ENCODE assay signal across 13 cellular contexts in the genomic region with DNA sequence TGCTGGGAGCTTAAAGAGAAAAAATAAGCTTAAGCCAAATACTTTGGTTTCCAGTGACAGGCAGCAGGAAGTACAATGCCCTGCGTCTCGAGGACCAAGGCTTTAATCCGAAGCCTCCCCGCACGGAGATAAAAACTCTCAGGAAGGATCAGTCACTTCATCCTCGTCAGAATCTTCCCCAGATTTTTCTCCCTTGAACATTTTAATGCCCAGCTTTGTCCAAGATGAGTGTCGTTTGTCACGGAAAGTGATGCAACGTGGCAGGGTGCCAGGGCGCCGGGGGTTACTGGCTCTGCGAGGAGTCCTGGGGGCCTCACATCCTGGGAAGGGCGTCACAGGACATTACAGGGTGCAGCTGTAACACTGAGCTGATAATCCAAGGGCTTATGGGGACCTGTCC. TPM values are rescaled to one million over a fixed set of nuclear protein-coding genes. Genes with fewer than 3 reads are reported as not detected.
DNase-seq lines count a peak whose midpoint lies in the region; ATAC-seq and TF ChIP-seq lines count a peak whose summit lies in the region.
"Had no signal": no experiment of that assay in that cellular context is flagged by ENCODE, and none has a peak within 500 bp of the region (broad histone marks: within the 10 kb centered on the region; RNA-seq: fewer than 3 reads in every experiment).

No MANE protein-coding gene starts in this region.

- H3K27ac ChIP-seq in upper lobe of right lung (no peak overlapping the region), heart right ventricle (no peak overlapping the region)
- H3K27ac ChIP-seq: BLaER1, KMS-11 had no signal

- peak; percentile 17 for DNase-seq in activated naive CD8-positive, alpha-beta T cell treated with anti-CD3 and anti-CD28 coated beads, Interleukin-2, amount 10 ng/mL, durations not matched to agents 7 days and 5 days
- no peak for DNase-seq in activated naive CD8-positive, alpha-beta T cell treated with anti-CD3 and anti-CD28 coated beads for 36 hours
- DNase-seq in RPMI7951 (ENCODE audit: low read depth) (peak; percentile 89), foreskin melanocyte (peak; percentile 32), upper lobe of right lung (peak; percentile 58), heart right ventricle (no peak)
- DNase-seq in activated naive CD4-positive, alpha-beta T cell treated with anti-CD3 and anti-CD28 coated beads, Interleukin-2, amount 50 U/mL, for 16 hours = no peak
- no peak for DNase-seq in effector CD8-positive, alpha-beta T cell (lab: John Stamatoyannopoulos, UW)
- DNase-seq: effector CD4-positive, alpha-beta T cell; nephron progenitor cell had no signal

- H3K4me3 Mint-ChIP-seq in activated naive CD8-positive, alpha-beta T cell treated with anti-CD3 and anti-CD28 coated beads, Interleukin-2, amount 10 ng/mL, durations not matched to agents 7 days and 5 days = no peak overlapping the region
- no peak overlapping the region for H3K4me3 Mint-ChIP-seq in activated naive CD8-positive, alpha-beta T cell treated with anti-CD3 and anti-CD28 coated beads for 36 hours

- H3K27me3 ChIP-seq in upper lobe of right lung (peaks cover 9% of the 10 kb centered on the region), heart right ventricle (peaks cover 0 to 67% (median 45%) of the 10 kb centered on the region in 7 donors)
- H3K27me3 ChIP-seq: BLaER1 had no signal

- H3K4me3 ChIP-seq in upper lobe of right lung (no peak overlapping the region), heart right ventricle (no peak overlapping the region)
- H3K4me3 ChIP-seq: BLaER1, GM12878 had no signal

- no peak for ATAC-seq in activated naive CD8-positive, alpha-beta T cell treated with anti-CD3 and anti-CD28 coated beads, Interleukin-2, amount 10 ng/mL, durations not matched to agents 7 days and 5 days (ENCODE audit: low read depth)
- ATAC-seq in upper lobe of right lung = no peak
- no peak for ATAC-seq in heart right ventricle
- ATAC-seq: GM12878 had no signal

- intact Hi-C loops in upper lobe of right lung (cut with DNase I) = no loop called here
- intact Hi-C loops in heart right ventricle (cut with DNase I) = no loop called here

- H3K4me1 ChIP-seq in upper lobe of right lung = no peaks in the 10 kb centered on the region
- peaks cover 0 to 14% (median 0%) of the 10 kb centered on the region in 9 donors for H3K4me1 ChIP-seq in heart right ventricle

- H3K27ac Mint-ChIP-seq in activated naive CD8-positive, alpha-beta T cell treated with anti-CD3 and anti-CD28 coated beads, Interleukin-2, amount 10 ng/mL, durations not matched to agents 7 days and 5 days = no peak overlapping the region
- no peak overlapping the region for H3K27ac Mint-ChIP-seq in activated naive CD8-positive, alpha-beta T cell treated with anti-CD3 and anti-CD28 coated beads for 36 hours
- H3K27ac Mint-ChIP-seq: nephron progenitor cell had no signal

- H3K27me3 Mint-ChIP-seq in activated naive CD8-positive, alpha-beta T cell treated with anti-CD3 and anti-CD28 coated beads, Interleukin-2, amount 10 ng/mL, durations not matched to agents 7 days and 5 days = peaks cover 15% of the 10 kb centered on the region
- no peaks in the 10 kb centered on the region for H3K27me3 Mint-ChIP-seq in activated naive CD8-positive, alpha-beta T cell treated with anti-CD3 and anti-CD28 coated beads for 36 hours

- peaks cover 11% of the 10 kb centered on the region for H3K4me1 Mint-ChIP-seq in activated naive CD8-positive, alpha-beta T cell treated with anti-CD3 and anti-CD28 coated beads, Interleukin-2, amount 10 ng/mL, durations not matched to agents 7 days and 5 days
- peaks cover 27% of the 10 kb centered on the region for H3K4me1 Mint-ChIP-seq in activated naive CD8-positive, alpha-beta T cell treated with anti-CD3 and anti-CD28 coated beads for 36 hours

- H3K36me3 ChIP-seq in upper lobe of right lung (no peaks in the 10 kb centered on the region), heart right ventricle (no peaks in the 10 kb centered on the region)
- H3K36me3 ChIP-seq: BLaER1 had no signal

- 29 to 41% methylated on average over 13 of the region's 13 CpGs for WGBS in heart right ventricle, 2 donors

- no peaks in the 10 kb centered on the region for H3K9me3 Mint-ChIP-seq in activated naive CD8-positive, alpha-beta T cell treated with anti-CD3 and anti-CD28 coated beads, Interleukin-2, amount 10 ng/mL, durations not matched to agents 7 days and 5 days
- H3K9me3 Mint-ChIP-seq in activated naive CD8-positive, alpha-beta T cell treated with anti-CD3 and anti-CD28 coated beads for 36 hours = peaks cover 5% of the 10 kb centered on the region

- no peaks in the 10 kb centered on the region for H3K36me3 Mint-ChIP-seq in activated naive CD8-positive, alpha-beta T cell treated with anti-CD3 and anti-CD28 coated beads, Interleukin-2, amount 10 ng/mL, durations not matched to agents 7 days and 5 days
- no peaks in the 10 kb centered on the region for H3K36me3 Mint-ChIP-seq in activated naive CD8-positive, alpha-beta T cell treated with anti-CD3 and anti-CD28 coated beads for 36 hours

- H3K9me3 ChIP-seq in upper lobe of right lung (no peaks in the 10 kb centered on the region), heart right ventricle (peaks cover 0 to 7% (median 0%) of the 10 kb centered on the region in 11 donors)

- no peak for TF ChIP-seq CTCF in upper lobe of right lung (IDR thresholded peaks at IDR 0.05)
- TF ChIP-seq CTCF in heart right ventricle (IDR thresholded peaks at IDR 0.05) = no peak

- POLR2A ChIA-PET in activated naive CD8-positive, alpha-beta T cell treated with anti-CD3 and anti-CD28 coated beads, Interleukin-2, amount 10 ng/mL, durations not matched to agents 7 days and 5 days (lab: Charles Lee) = no interaction called here

RNA-seq across cellular contexts. Expression of gene PCBP3, which starts 25.2 kb away (rescaled TPM):
- 1 to 10 TPM in 1 of 2 experiments, not detected in 1; 1.2 TPM for total RNA-seq in activated naive CD8-positive, alpha-beta T cell treated with anti-CD3 and anti-CD28 coated beads, Interleukin-2, amount 10 ng/mL, durations not matched to agents 7 days and 5 days
- total RNA-seq in activated naive CD8-positive, alpha-beta T cell treated with anti-CD3 and anti-CD28 coated beads for 36 hours = 1 to 10 TPM in 1 of 2 experiments, under 1 TPM in 1; 0.66 to 1.3 TPM
- total RNA-seq in RPMI7951 (2014; rRNA removed; shearing (Covaris generic)) = 4.0 and 8.4 TPM in 2 replicates
- 3.8 TPM for total RNA-seq in upper lobe of right lung
- 10 to 100 TPM in 1 of 10 donors, 1 to 10 TPM in 5, under 1 TPM in 4; 0.25 to 11.3 (median 1.6) TPM for total RNA-seq in heart right ventricle
- polyA plus RNA-seq in heart right ventricle = 1 to 10 TPM in 1 of 2 donors, under 1 TPM in 1; 0.51 to 1.3 TPM

Comparison
In these comparisons a context has a peak if more than half of its experiments do, and no peak if none do; other contexts are left out.
1. DNase-seq: peak in activated naive CD8-positive, alpha-beta T cell treated with anti-CD3 and anti-CD28 coated beads, Interleukin-2, amount 10 ng/mL, durations not matched to agents 7 days and 5 days (single experiment), RPMI7951 (single experiment), foreskin melanocyte (single experiment) and upper lobe of right lung (single experiment); none in activated naive CD8-positive, alpha-beta T cell treated with anti-CD3 and anti-CD28 coated beads for 36 hours (single experiment), activated naive CD4-positive, alpha-beta T cell treated with anti-CD3 and anti-CD28 coated beads, Interleukin-2, amount 50 U/mL, for 16 hours (single experiment), effector CD8-positive, alpha-beta T cell (single experiment) and heart right ventricle (0 of 2).